13 cellular contexts compared by ENCODE assay signal in genomic region chr13:45196622-45197021, GRCh38. TPM values are rescaled to one million over a fixed set of nuclear protein-coding genes. Genes with fewer than 3 reads are reported as not detected.
DNase-seq lines count a peak whose midpoint lies in the region; ATAC-seq, FAIRE-seq and TF ChIP-seq lines count a peak whose summit lies in the region.
"Had no signal": no experiment of that assay in that cellular context is flagged by ENCODE, and none has a peak within 500 bp of the region (broad histone marks: within the 10 kb centered on the region; RNA-seq: fewer than 3 reads in every experiment).

No MANE protein-coding gene starts in this region.

- peak; percentile 63 for ATAC-seq in GM21423 (IDR thresholded peaks at IDR 0.05; ENCODE audit: unreplicated experiment)
- no peak for ATAC-seq in HG02571 (IDR thresholded peaks at IDR 0.05; ENCODE audit: unreplicated experiment)

- H3K4me3 ChIP-seq in fibroblast of the aortic adventitia (ENCODE audit: low read depth, low read length) = no peak overlapping the region
- H3K4me3 ChIP-seq: tibial nerve had no signal

- no peak for TF ChIP-seq CTCF in fibroblast of the aortic adventitia (IDR thresholded peaks at IDR 0.05; ENCODE audit: insufficient read depth, low read length)

- peak; percentile 90 for FAIRE-seq in RCC 7860 (lab: Jason Lieb, UNC)

- DNase-seq in A172 (ENCODE audit: low spot score) (peak; percentile 63), RCC 7860 (ENCODE audit: low spot score) (peak; percentile 79), fibroblast of the aortic adventitia (ENCODE audit: low read depth) (peak; percentile 30), middle frontal gyrus (ENCODE audit: extremely low spot score, low spot score) (no peak), HT-29 (ENCODE audit: low spot score) (no peak)
- no peak for DNase-seq in activated effector memory CD4-positive, alpha-beta T cell treated with Interleukin-2 at 50 U/mL for 16 hours
- DNase-seq: AML-193, SHP77 had no signal

RNA-seq across cellular contexts. Expression of gene KCTD4, which starts 4.2 kb away (rescaled TPM):
- total RNA-seq in A172 (2014; rRNA removed; shearing (Covaris generic)) = 0.29 TPM in 1 of 2 replicates, not detected in the other
- total RNA-seq in fibroblast of the aortic adventitia (ENCODE audit: low replicate concordance) = not detected in 2 replicates
- total RNA-seq in HT-29 (2014; rRNA removed; shearing (Covaris generic)) = not detected in 2 replicates
- total RNA-seq: activated naive CD4-positive, alpha-beta T cell treated with anti-CD3 and anti-CD28 coated beads, Interleukin-2, amount 50 U/mL, for 72 hours; kidney epithelial cell had no signal

Comparison
In these comparisons a context has a peak if more than half of its experiments do, and no peak if none do; other contexts are left out.
1. DNase-seq: peak in A172 (single experiment), RCC 7860 (single experiment) and fibroblast of the aortic adventitia (single experiment); none in activated effector memory CD4-positive, alpha-beta T cell treated with Interleukin-2 at 50 U/mL for 16 hours (single experiment), middle frontal gyrus (single experiment) and HT-29 (single experiment).